8 cellular contexts compared by ENCODE assay signal in genomic region chr9:123929870-123930831, GRCh38. TPM values are rescaled to one million over a fixed set of nuclear protein-coding genes. Genes with fewer than 3 reads are reported as not detected.
DNase-seq lines count a peak whose midpoint lies in the region; ATAC-seq and TF ChIP-seq lines count a peak whose summit lies in the region.

TSS of gene DENND1A (minus strand) at chr9:123930126. CDS start at chr9:123929905, 221 bp downstream.

- no peaks in the 10 kb centered on the region for H3K9me3 ChIP-seq in liver (ENCODE audit: control insufficient read depth in 4 of 4, low read length in 3 of 4)

- H3K27ac ChIP-seq in liver (ENCODE audit: low read depth in 1 of 2, low read length in 2 of 2), result peak within 1 kb of the TSS; percentile 52 to 74

- H3K4me1 ChIP-seq in liver (ENCODE audit: control insufficient read depth in 4 of 4, insufficient read depth in 4 of 4, low read length in 3 of 4), result peaks cover 10 to 42% (median 28%) of the 10 kb centered on the region in 4 donors

- peak; percentile 86 for DNase-seq in Ammon's horn (ENCODE audit: low spot score)
- peak; percentile 95 for DNase-seq in GM19238 (ENCODE audit: insufficient read length, low spot score)
- peak; percentile 56 for DNase-seq in NCI-H526 treated with DMSO at 0.1 percent for 48 hours (lab: John Stamatoyannopoulos, UW)
- peak; percentile 79 to 83 for DNase-seq in activated CD4-positive, alpha-beta T cell treated with anti-CD3 and anti-CD28 coated beads, Interleukin-2, amount 50 U/mL, for 24 hours (ENCODE audit: low read depth in 1 of 2, low spot score in 1 of 2)
- DNase-seq in dermis blood vessel endothelial cell, result peak; percentile 93
- DNase-seq in stimulated activated CD4-positive, alpha-beta T cell treated with anti-CD3 and anti-CD28 coated beads, Interleukin-4, amount 100 ng/mL, for 1 hour, result peak; percentile 90

- H3K9ac ChIP-seq in liver (ENCODE audit: low read depth in 1 of 2, low read length in 2 of 2), result peak within 1 kb of the TSS; percentile 4 to 60

- TF ChIP-seq CTCF in liver (IDR thresholded peaks at IDR 0.05; ENCODE audit: low read depth, low read length, missing input control), result no peak

- H3K4me3 ChIP-seq in liver (ENCODE audit: low read depth in 1 of 3, low read length in 3 of 3), result peak within 1 kb of the TSS; percentile 72 to 94 (median 80)

- no peak for TF ChIP-seq RAD21 in liver (IDR thresholded peaks at IDR 0.05)

- 9% methylated on average over 83 of the region's 83 CpGs for WGBS in liver

- no peaks in the 10 kb centered on the region for H3K27me3 ChIP-seq in liver (ENCODE audit: control insufficient read depth in 4 of 4, insufficient read depth in 4 of 4, low read length in 3 of 4)

- H3K36me3 ChIP-seq in liver (ENCODE audit: control insufficient read depth in 4 of 4, insufficient read depth in 3 of 4, low read depth in 1 of 4, low read length in 3 of 4), result no peaks in the 10 kb centered on the region

- ATAC-seq in HG03439 (IDR thresholded peaks at IDR 0.05; ENCODE audit: unreplicated experiment), result peak; percentile 72

TF ChIP-seq in liver, 16 proteins besides CTCF, POLR2A, EP300 and RAD21:
- TF ChIP-seq MAX (IDR thresholded peaks at IDR 0.05) (no peak), YY1 (IDR thresholded peaks at IDR 0.05) (peak; percentile 43)

RNA-seq across cellular contexts. Expression of gene DENND1A, which starts in this region (rescaled TPM):
- total RNA-seq in dermis blood vessel endothelial cell (9.5 and 20.6 TPM in 2 replicates), liver (10 to 100 TPM; 17.7 to 22.0 TPM)
- 10 to 100 TPM in 1 of 2 donors, 1 to 10 TPM in 1; 7.9 to 10.1 TPM for polyA plus RNA-seq in liver

Comparison
In these comparisons a context has a peak if more than half of its experiments do, and no peak if none do; other contexts are left out.
1. Peak in every context shown above with its lines: DNase-seq, ATAC-seq, H3K4me3 ChIP-seq and H3K27ac ChIP-seq.